ENCODE assay signal across 16 cellular contexts in the genomic region with DNA sequence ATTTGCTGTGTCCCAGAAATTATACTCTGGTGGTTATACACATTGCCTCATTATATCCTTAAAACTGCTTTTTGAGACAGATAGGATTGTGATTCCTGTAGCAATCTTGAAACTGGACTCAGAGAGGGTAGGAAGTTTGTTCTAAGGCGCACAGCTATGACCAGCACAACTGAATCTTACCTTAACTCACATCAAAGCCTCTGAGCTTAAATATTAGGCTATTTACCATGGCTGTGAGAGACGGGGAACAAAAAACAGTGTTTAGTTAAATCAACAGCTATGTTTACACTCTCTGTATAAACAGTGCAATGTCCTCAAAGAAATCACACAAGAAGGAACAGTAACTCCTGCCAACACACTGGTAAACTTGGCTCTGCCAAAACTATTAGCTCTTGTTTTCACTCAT. TPM values are rescaled to one million over a fixed set of nuclear protein-coding genes. Genes with fewer than 3 reads are reported as not detected.
DNase-seq lines count a peak whose midpoint lies in the region; ATAC-seq and TF ChIP-seq lines count a peak whose summit lies in the region.
"Had no signal": no experiment of that assay in that cellular context is flagged by ENCODE, and none has a peak within 500 bp of the region (broad histone marks: within the 10 kb centered on the region; RNA-seq: fewer than 3 reads in every experiment).

No MANE protein-coding gene starts in this region.

- H3K36me3 ChIP-seq in liver (ENCODE audit: control insufficient read depth in 4 of 4, insufficient read depth in 3 of 4, low read depth in 1 of 4, low read length in 3 of 4) (no peaks in the 10 kb centered on the region), neural progenitor cell (no peaks in the 10 kb centered on the region)
- H3K36me3 ChIP-seq in naive thymus-derived CD4-positive, alpha-beta T cell (ENCODE audit: control insufficient read depth in 2 of 3, insufficient read depth in 3 of 3, low read length in 3 of 3), result no peaks in the 10 kb centered on the region

- no peaks in the 10 kb centered on the region for H4K20me1 ChIP-seq in neural progenitor cell (ENCODE audit: low read depth)

- H3K4me1 ChIP-seq in liver (ENCODE audit: control insufficient read depth in 4 of 4, insufficient read depth in 4 of 4, low read length in 3 of 4), result peaks cover 11 to 62% (median 37%) of the 10 kb centered on the region in 4 donors
- H3K4me1 ChIP-seq in neural progenitor cell, result peaks cover 8% of the 10 kb centered on the region
- no peaks in the 10 kb centered on the region for H3K4me1 ChIP-seq in naive thymus-derived CD4-positive, alpha-beta T cell (ENCODE audit: control insufficient read depth in 2 of 2, insufficient read depth in 2 of 2, low read length in 2 of 2)

- H3K4me1 Mint-ChIP-seq in neural progenitor cell, result peaks cover 15% of the 10 kb centered on the region
- H3K4me1 Mint-ChIP-seq in naive thymus-derived CD4-positive, alpha-beta T cell, result peaks cover 0 to 6% (median 0%) of the 10 kb centered on the region in 7 donors

- peak; percentile 99 for DNase-seq in LNCaP clone FGC (ENCODE audit: low read depth)
- no peak for DNase-seq in dorsolateral prefrontal cortex
- DNase-seq in neural progenitor cell (ENCODE audit: low spot score), result no peak
- no peak for DNase-seq in activated T-cell treated with anti-CD3 and anti-CD28 coated beads, Interleukin-2, amount 50 U/mL, for 48 hours
- DNase-seq in naive thymus-derived CD4-positive, alpha-beta T cell, result no peak
- DNase-seq: activated CD4-positive, alpha-beta T cell treated with anti-CD3 and anti-CD28 coated beads for 4 hours; activated CD8-positive, alpha-beta memory T cell treated with anti-CD3 and anti-CD28 coated beads, Interleukin-2, amount 50 U/mL, for 4 hours; activated effector memory CD4-positive, alpha-beta T cell treated with anti-CD3 and anti-CD28 coated beads, Interleukin-2, amount 50 U/mL, for 16 hours; COR-L47; effector CD8-positive, alpha-beta T cell; NCI-H1092 treated with DMSO at 0.1 percent for 48 hours; NCI-H2029 treated with DMSO at 0.1 percent for 48 hours; NCI-H446 treated with DMSO at 0.1 percent for 48 hours had no signal

- peak overlapping the region in 46 of 59 donors; percentile 5 to 91 (median 68) for H3K27ac ChIP-seq in dorsolateral prefrontal cortex
- peak overlapping the region; percentile 68 to 88 for H3K27ac ChIP-seq in liver (ENCODE audit: low read depth in 1 of 2, low read length in 2 of 2)
- H3K27ac ChIP-seq in temporal lobe (ENCODE audit: low read depth, low read length), result peak overlapping the region; percentile 56
- no peak overlapping the region for H3K27ac ChIP-seq in neural progenitor cell
- no peak overlapping the region for H3K27ac ChIP-seq in naive thymus-derived CD4-positive, alpha-beta T cell (ENCODE audit: low read depth, low read length)

- H3K9ac ChIP-seq in liver (ENCODE audit: low read depth in 1 of 2, low read length in 2 of 2) (no peak overlapping the region), neural progenitor cell (no peak overlapping the region)

- POLR2A ChIA-PET in naive thymus-derived CD4-positive, alpha-beta T cell (lab: Charles Lee), result no interaction called here

- 31% methylated on average over 2 of the region's 2 CpGs for WGBS in liver

- H3K27me3 ChIP-seq in dorsolateral prefrontal cortex, result no peaks in the 10 kb centered on the region
- no peaks in the 10 kb centered on the region for H3K27me3 ChIP-seq in liver (ENCODE audit: control insufficient read depth in 4 of 4, insufficient read depth in 4 of 4, low read length in 3 of 4)
- H3K27me3 ChIP-seq in neural progenitor cell, result peaks cover 29% of the 10 kb centered on the region
- H3K27me3 ChIP-seq in naive thymus-derived CD4-positive, alpha-beta T cell (ENCODE audit: control insufficient read depth in 2 of 2, insufficient read depth in 2 of 2, low read length in 2 of 2), result no peaks in the 10 kb centered on the region

- no peaks in the 10 kb centered on the region for H3K36me3 Mint-ChIP-seq in neural progenitor cell
- H3K36me3 Mint-ChIP-seq in naive thymus-derived CD4-positive, alpha-beta T cell, result no peaks in the 10 kb centered on the region

- peak; percentile 44 to 54 for TF ChIP-seq RAD21 in liver (IDR thresholded peaks at IDR 0.05)

- no peak overlapping the region for H3K4me2 ChIP-seq in neural progenitor cell

- H3F3A ChIP-seq in neural progenitor cell (ENCODE audit: low read depth), result no peaks in the 10 kb centered on the region

- H3K9me3 ChIP-seq in liver (ENCODE audit: control insufficient read depth in 4 of 4, low read length in 3 of 4) (no peaks in the 10 kb centered on the region), neural progenitor cell (ENCODE audit: low read depth) (no peaks in the 10 kb centered on the region)
- no peaks in the 10 kb centered on the region for H3K9me3 ChIP-seq in naive thymus-derived CD4-positive, alpha-beta T cell (ENCODE audit: control insufficient read depth in 2 of 3, low read length in 3 of 3)

- H3K27ac Mint-ChIP-seq in neural progenitor cell, result no peak overlapping the region
- H3K27ac Mint-ChIP-seq in naive thymus-derived CD4-positive, alpha-beta T cell, result no peak overlapping the region

- no peaks in the 10 kb centered on the region for H3K9me3 Mint-ChIP-seq in neural progenitor cell
- peaks cover 0 to 4% (median 0%) of the 10 kb centered on the region in 11 donors for H3K9me3 Mint-ChIP-seq in naive thymus-derived CD4-positive, alpha-beta T cell
- H3K9me3 Mint-ChIP-seq: HFFc6 had no signal

- H3K79me2 ChIP-seq in neural progenitor cell (ENCODE audit: low read depth), result no peaks in the 10 kb centered on the region

- no peak overlapping the region for H3K4me3 ChIP-seq in LNCaP clone FGC (ENCODE audit: low read depth, low read length)
- no peak overlapping the region for H3K4me3 ChIP-seq in dorsolateral prefrontal cortex
- H3K4me3 ChIP-seq in liver (ENCODE audit: low read depth in 1 of 3, low read length in 3 of 3), result no peak overlapping the region
- no peak overlapping the region for H3K4me3 ChIP-seq in neural progenitor cell
- no peak overlapping the region for H3K4me3 ChIP-seq in naive thymus-derived CD4-positive, alpha-beta T cell (ENCODE audit: low read length)

- no peak overlapping the region for H2AFZ ChIP-seq in neural progenitor cell (replicated peaks)

- ATAC-seq in naive thymus-derived CD4-positive, alpha-beta T cell, result no peak

- TF ChIP-seq CTCF in LNCaP clone FGC (IDR thresholded peaks at IDR 0.05; ENCODE audit: control insufficient read depth, extremely low read depth, insufficient read depth) (no peak), dorsolateral prefrontal cortex (IDR thresholded peaks at IDR 0.05 in 54 of 56, conservative IDR thresholded peaks at IDR 0.05 in 2 of 56; ENCODE audit: low read depth in 1 of 56, partially characterized antibody in 56 of 56) (no peak), liver (IDR thresholded peaks at IDR 0.05; ENCODE audit: low read depth, low read length, missing input control) (no peak), neural progenitor cell (IDR thresholded peaks at IDR 0.05) (no peak)

- peaks cover 9% of the 10 kb centered on the region for H3K27me3 Mint-ChIP-seq in neural progenitor cell (ENCODE audit: insufficient read depth, low read depth)
- peaks cover 5 to 22% (median 7%) of the 10 kb centered on the region in 5 donors for H3K27me3 Mint-ChIP-seq in naive thymus-derived CD4-positive, alpha-beta T cell

- H3K4me3 Mint-ChIP-seq in neural progenitor cell, result no peak overlapping the region
- H3K4me3 Mint-ChIP-seq in naive thymus-derived CD4-positive, alpha-beta T cell, result no peak overlapping the region

- intact Hi-C loops in dorsolateral prefrontal cortex (cut with DNase I), result loop anchor here in 1 of 2 donors (10.0 kb wide), 1 partner anchor 750 kb away; no protein-coding TSS in a partner anchor
- intact Hi-C loops in naive thymus-derived CD4-positive, alpha-beta T cell (cut with micrococcal nuclease), result no loop called here

- CTCF ChIA-PET in naive thymus-derived CD4-positive, alpha-beta T cell (lab: Charles Lee), result interaction anchor here (1.2 kb wide), 1 partner anchor 9 kb away, joined by 3 read pairs; no protein-coding TSS in a partner anchor

TF ChIP-seq in liver, 16 proteins besides CTCF, POLR2A, EP300 and RAD21 (continues in another document):
- peak; percentile 52 for TF ChIP-seq HNF4G (IDR thresholded peaks at IDR 0.05)
- TF ChIP-seq EGR1 (IDR thresholded peaks at IDR 0.05; ENCODE audit: low read depth in 2 of 2), result peak in 1 of 2 donors; percentile 26
- TF ChIP-seq TAF1 (conservative IDR thresholded peaks at IDR 0.05), result no peak
- TF ChIP-seq, protein P1, sequence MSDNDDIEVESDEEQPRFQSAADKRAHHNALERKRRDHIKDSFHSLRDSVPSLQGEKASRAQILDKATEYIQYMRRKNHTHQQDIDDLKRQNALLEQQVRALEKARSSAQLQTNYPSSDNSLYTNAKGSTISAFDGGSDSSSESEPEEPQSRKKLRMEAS (IDR thresholded peaks at IDR 0.05), result peak; percentile 67
- TF ChIP-seq RXRA (IDR thresholded peaks at IDR 0.05), result peak; percentile 87 to 92
- peak in 1 of 2 donors; percentile 44 for TF ChIP-seq GABPA (IDR thresholded peaks at IDR 0.05 in 1 of 2, conservative IDR thresholded peaks at IDR 0.05 in 1 of 2)
- TF ChIP-seq, protein P2, sequence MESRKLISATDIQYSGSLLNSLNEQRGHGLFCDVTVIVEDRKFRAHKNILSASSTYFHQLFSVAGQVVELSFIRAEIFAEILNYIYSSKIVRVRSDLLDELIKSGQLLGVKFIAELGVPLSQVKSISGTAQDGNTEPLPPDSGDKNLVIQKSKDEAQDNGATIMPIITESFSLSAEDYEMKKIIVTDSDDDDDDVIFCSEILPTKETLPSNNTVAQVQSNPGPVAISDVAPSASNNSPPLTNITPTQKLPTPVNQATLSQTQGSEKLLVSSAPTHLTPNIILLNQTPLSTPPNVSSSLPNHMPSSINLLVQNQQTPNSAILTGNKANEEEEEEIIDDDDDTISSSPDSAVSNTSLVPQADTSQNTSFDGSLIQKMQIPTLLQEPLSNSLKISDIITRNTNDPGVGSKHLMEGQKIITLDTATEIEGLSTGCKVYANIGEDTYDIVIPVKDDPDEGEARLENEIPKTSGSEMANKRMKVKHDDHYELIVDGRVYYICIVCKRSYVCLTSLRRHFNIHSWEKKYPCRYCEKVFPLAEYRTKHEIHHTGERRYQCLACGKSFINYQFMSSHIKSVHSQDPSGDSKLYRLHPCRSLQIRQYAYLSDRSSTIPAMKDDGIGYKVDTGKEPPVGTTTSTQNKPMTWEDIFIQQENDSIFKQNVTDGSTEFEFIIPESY (IDR thresholded peaks at IDR 0.05), result peak; percentile 90
- TF ChIP-seq YY1 (IDR thresholded peaks at IDR 0.05), result peak; percentile 70
- peak; percentile 100 for TF ChIP-seq FOXA1 (IDR thresholded peaks at IDR 0.05)

RNA-seq across cellular contexts. Expression of a gene that starts 50.9 kb away (rescaled TPM):
- 10 to 100 TPM; 16.3 to 37.4 (median 25.7) TPM for total RNA-seq in dorsolateral prefrontal cortex
- 10 to 100 TPM; 14.4 to 34.6 TPM for total RNA-seq in liver
- 10 to 100 TPM; 10.7 to 17.4 TPM for polyA plus RNA-seq in liver
- 25.8 TPM for total RNA-seq in temporal lobe
- total RNA-seq in neural progenitor cell (ENCODE audit: low replicate concordance), result 17.7 and 28.5 TPM in 2 replicates
- total RNA-seq in naive thymus-derived CD4-positive, alpha-beta T cell, result 10 to 100 TPM; 38.5 to 57.4 (median 49.0) TPM
- 10 to 100 TPM; 15.2 to 19.7 TPM for polyA plus RNA-seq in naive thymus-derived CD4-positive, alpha-beta T cell

Comparison
In these comparisons a context has a peak if more than half of its experiments do, and no peak if none do; other contexts are left out.
1. H3K27ac ChIP-seq: peak in dorsolateral prefrontal cortex (46 of 59), liver (2 of 2) and temporal lobe (single experiment); none in neural progenitor cell (single experiment) and naive thymus-derived CD4-positive, alpha-beta T cell (single experiment).